Comparison of ENCODE assay signal across 20 cellular contexts in genomic region chr7:103794424-103794823, GRCh38.
DNase-seq lines count a peak whose midpoint lies in the region; ATAC-seq, FAIRE-seq and TF ChIP-seq lines count a peak whose summit lies in the region.
"Had no signal": no experiment of that assay in that cellular context is flagged by ENCODE, and none has a peak within 500 bp of the region (broad histone marks: within the 10 kb centered on the region; RNA-seq: fewer than 3 reads in every experiment).

No MANE protein-coding gene starts in this region.

- H3K27me3 Mint-ChIP-seq in activated T-helper 2 cell treated with anti-CD3 and anti-CD28 coated beads, Interferon-gamma antibody, Interleukin-2, Interleukin-4, amounts not matched to agents 10 μg/mL and 5 μg/mL and 100 μg/mL, durations not matched to agents 14 hours and 24 hours and 36 hours (ENCODE audit: low read depth): no peaks in the 10 kb centered on the region
- H3K27me3 Mint-ChIP-seq: B cell; CD4-positive, alpha-beta T cell had no signal

- no peaks in the 10 kb centered on the region for H3K9me3 Mint-ChIP-seq in activated T-helper 2 cell treated with anti-CD3 and anti-CD28 coated beads, Interferon-gamma antibody, Interleukin-2, Interleukin-4, amounts not matched to agents 10 μg/mL and 5 μg/mL and 100 μg/mL, durations not matched to agents 14 hours and 24 hours and 36 hours
- H3K9me3 Mint-ChIP-seq: CD4-positive, alpha-beta T cell had no signal

- peaks cover 35% of the 10 kb centered on the region for H3K4me1 ChIP-seq in HepG2 (ENCODE audit: insufficient read depth, low read length)
- H3K4me1 ChIP-seq in right lobe of liver: no peaks in the 10 kb centered on the region
- no peaks in the 10 kb centered on the region for H3K4me1 ChIP-seq in IMR-90 (ENCODE audit: control insufficient read depth, insufficient read depth, low read length)
- peaks cover 0 to 3% of the 10 kb centered on the region in 2 experiments; a peak in 2 of 5 replicates for H3K4me1 ChIP-seq in K562 (replicated peaks in 1 of 2; ENCODE audit: control insufficient read depth in 2 of 2, insufficient read depth in 2 of 2, low read length in 2 of 2)
- H3K4me1 ChIP-seq: A549; BLaER1 treated with 17β-estradiol and CSF1 and Interleukin-3, amounts not matched to agents 10 nM and 100 nM; Caco-2 had no signal

- H3K36me3 ChIP-seq in HepG2 (replicated peaks in 1 of 2; ENCODE audit: control insufficient read depth in 1 of 2, insufficient read depth in 2 of 2, low read length in 2 of 2) (peaks cover 0 to 6% of the 10 kb centered on the region in 2 experiments; a peak in 1 of 5 replicates), right lobe of liver (no peaks in the 10 kb centered on the region), IMR-90 (ENCODE audit: control insufficient read depth, insufficient read depth, low read length) (no peaks in the 10 kb centered on the region), K562 (ENCODE audit: control insufficient read depth, insufficient read depth, low read length) (no peaks in the 10 kb centered on the region; the same call in 2 of the 3 replicates)
- H3K36me3 ChIP-seq: BLaER1 treated with 17β-estradiol and CSF1 and Interleukin-3, amounts not matched to agents 10 nM and 100 nM had no signal

- H3K36me3 Mint-ChIP-seq in activated T-helper 2 cell treated with anti-CD3 and anti-CD28 coated beads, Interferon-gamma antibody, Interleukin-2, Interleukin-4, amounts not matched to agents 10 μg/mL and 5 μg/mL and 100 μg/mL, durations not matched to agents 14 hours and 24 hours and 36 hours (ENCODE audit: low read depth): no peaks in the 10 kb centered on the region
- H3K36me3 Mint-ChIP-seq: CD8-positive, alpha-beta T cell had no signal

- H3K27ac ChIP-seq in HepG2 (ENCODE audit: extremely low read length, insufficient read depth, low read length): peak overlapping the region; percentile 61
- H3K27ac ChIP-seq in right lobe of liver: no peak overlapping the region
- H3K27ac ChIP-seq in IMR-90 (ENCODE audit: insufficient read depth, low read length): no peak overlapping the region
- no peak overlapping the region for H3K27ac ChIP-seq in K562 (ENCODE audit: extremely low read depth, low read depth, low read length)
- H3K27ac ChIP-seq: A549; BLaER1 treated with 17β-estradiol and CSF1 and Interleukin-3, amounts not matched to agents 10 nM and 100 nM; C4-2B had no signal

- H3K56ac ChIP-seq in IMR-90 (ENCODE audit: extremely low read depth, insufficient read depth, low read length): no peak overlapping the region

- no peak overlapping the region for H2BK5ac ChIP-seq in IMR-90 (ENCODE audit: low read depth, low read length, poor library complexity, severe bottlenecking)

- DNase-seq in HepG2 (ENCODE audit: low spot score) (no peak), right lobe of liver (no peak), IMR-90 (no peak), K562 (ENCODE audit: extremely low read depth in 1 of 4, low spot score in 3 of 4) (no peak), NCI-H526 treated with DMSO at 0.1 percent for 48 hours (lab: John Stamatoyannopoulos, UW) (no peak)
- no peak for DNase-seq in activated T-helper 2 cell treated with anti-CD3 and anti-CD28 coated beads, Interferon-gamma antibody, Interleukin-2, Interleukin-4, amounts not matched to agents 10 μg/mL and 5 μg/mL and 100 μg/mL, durations not matched to agents 14 hours and 24 hours and 36 hours (ENCODE audit: low spot score)
- DNase-seq: AML-193; Caco-2; Calu3; CD4-positive, alpha-beta T cell; CD8-positive, alpha-beta T cell; DMS79 treated with DMSO at 0.1 percent for 48 hours; GF-D8 had no signal

- no peaks in the 10 kb centered on the region for H3K27me3 ChIP-seq in HepG2 (ENCODE audit: control insufficient read depth in 1 of 2, insufficient read depth in 2 of 2, low read length in 2 of 2)
- no peaks in the 10 kb centered on the region for H3K27me3 ChIP-seq in right lobe of liver
- no peaks in the 10 kb centered on the region for H3K27me3 ChIP-seq in IMR-90 (ENCODE audit: control insufficient read depth, insufficient read depth, low read length)
- H3K27me3 ChIP-seq in K562 (ENCODE audit: control insufficient read depth in 2 of 2, insufficient read depth in 2 of 2, low read length in 2 of 2): no peaks in the 10 kb centered on the region; a peak in 1 of 5 replicates
- H3K27me3 ChIP-seq: BLaER1 treated with 17β-estradiol and CSF1 and Interleukin-3, amounts not matched to agents 10 nM and 100 nM had no signal

- no peak overlapping the region for H2BK20ac ChIP-seq in IMR-90 (ENCODE audit: low read depth, low read length)

- H3K18ac ChIP-seq in IMR-90 (ENCODE audit: low read depth, low read length): no peak overlapping the region

- H2AK9ac ChIP-seq in IMR-90 (replicated peaks; ENCODE audit: low read depth, low read length, poor library complexity): no peak overlapping the region

- no peaks in the 10 kb centered on the region for H3K79me1 ChIP-seq in IMR-90 (ENCODE audit: low read depth in 1 of 2, low read length in 2 of 2)

- 35% methylated on average over 1 of the region's 1 CpG for WGBS in HepG2 (ENCODE audit: low lambda C conversion rate)
- WGBS in right lobe of liver (ENCODE audit: insufficient coverage, low coverage, low lambda C conversion rate, missing lambda C conversion rate): 82% methylated on average over 1 of the region's 1 CpG
- WGBS in IMR-90 (ENCODE audit: extremely low coverage in 2 of 2, insufficient read length in 1 of 2), 2 experiments: no CpG with 5 or more reads among the region's 1 CpG
- whole genome bisulfite sequencing in K562 (ENCODE audit: insufficient coverage, low coverage, missing lambda C conversion rate): 17% methylated on average over 1 of the region's 1 CpG

- POLR2A ChIA-PET in HepG2 (lab: Yijun Ruan, JAX) (no interaction called here), IMR-90 (lab: Charles Lee; ENCODE audit: unreplicated experiment) (no interaction called here), K562 (lab: Yijun Ruan, JAX) (interaction anchor here (1.0 kb wide), 1 partner anchor 22 kb away, joined by 3 read pairs; no protein-coding TSS in a partner anchor)

- no peak overlapping the region for H3K23ac ChIP-seq in IMR-90 (ENCODE audit: low read depth, low read length)

- FAIRE-seq in HepG2 (lab: Jason Lieb, UNC) (no peak), K562 (lab: Jason Lieb, UNC) (no peak)
- FAIRE-seq: A549, D721Med, G401.6, GM12891 had no signal

- TF ChIP-seq EP300 in HepG2 (IDR thresholded peaks at IDR 0.05; ENCODE audit: low read depth in 2 of 2, low read length in 2 of 2) (no peak), HepG2 (CRISPR knock-in tag; IDR thresholded peaks at IDR 0.05; ENCODE audit: borderline replicate concordance) (no peak), K562 (IDR thresholded peaks at IDR 0.05; ENCODE audit: low read length) (no peak)

- intact Hi-C loops in HepG2 (cut with micrococcal nuclease; ENCODE audit: unreplicated experiment) (no loop called here), right lobe of liver (cut with DNase I) (no loop called here), IMR-90 (cut with micrococcal nuclease) (no loop called here), K562 (cut with micrococcal nuclease) (no loop called here)
- intact Hi-C loops in activated T-helper 2 cell treated with anti-CD3 and anti-CD28 coated beads, Interferon-gamma antibody, Interleukin-2, Interleukin-4, amounts not matched to agents 10 μg/mL and 5 μg/mL and 100 μg/mL, durations not matched to agents 14 hours and 24 hours and 36 hours (cut with micrococcal nuclease): no loop called here

- peaks cover 5% of the 10 kb centered on the region for H3K79me2 ChIP-seq in HepG2 (ENCODE audit: insufficient read depth, low read length)
- H3K79me2 ChIP-seq in K562 (ENCODE audit: control insufficient read depth, insufficient read depth, low read length): no peaks in the 10 kb centered on the region

- H3K9me3 ChIP-seq in HepG2 (ENCODE audit: low read length) (no peaks in the 10 kb centered on the region), right lobe of liver (no peaks in the 10 kb centered on the region), IMR-90 (ENCODE audit: control insufficient read depth, insufficient read depth, low read length) (no peaks in the 10 kb centered on the region), K562 (replicated peaks; ENCODE audit: control insufficient read depth, insufficient read depth, low read depth, low read length) (no peaks in the 10 kb centered on the region)
- H3K9me3 ChIP-seq: A549, Caco-2 had no signal

- TF ChIP-seq RAD21 in HepG2 (CRISPR knock-in tag; IDR thresholded peaks at IDR 0.05) (no peak), IMR-90 (IDR thresholded peaks at IDR 0.05; ENCODE audit: low read length) (no peak), K562 (CRISPR knock-in tag; conservative IDR thresholded peaks at IDR 0.05 in 1 of 2, IDR thresholded peaks at IDR 0.05 in 1 of 2) (no peak)

- H2AK5ac ChIP-seq in IMR-90 (ENCODE audit: low read depth, low read length): no peak overlapping the region

- no peak overlapping the region for H3K14ac ChIP-seq in IMR-90 (replicated peaks; ENCODE audit: low read depth, low read length)

- no peak for ATAC-seq in HepG2
- ATAC-seq in right lobe of liver: no peak
- ATAC-seq in IMR-90 (ENCODE audit: low read depth): no peak
- no peak for ATAC-seq in K562
- ATAC-seq: A549; CD8-positive, alpha-beta T cell had no signal

- H2AFZ ChIP-seq in HepG2 (ENCODE audit: low read length): no peak overlapping the region
- H2AFZ ChIP-seq in IMR-90 (replicated peaks; ENCODE audit: low read length, poor library complexity): no peak overlapping the region
- H2AFZ ChIP-seq in K562 (ENCODE audit: low read depth, low read length): no peak overlapping the region

- H3K9ac ChIP-seq in HepG2 (ENCODE audit: insufficient read depth, low read depth, low read length): no peak overlapping the region
- H3K9ac ChIP-seq in IMR-90 (ENCODE audit: low read depth, low read length): no peak overlapping the region
- H3K9ac ChIP-seq in K562 (ENCODE audit: insufficient read depth in 1 of 2, low read depth in 2 of 2, low read length in 2 of 2): no peak overlapping the region
- H3K9ac ChIP-seq: BLaER1 treated with 17β-estradiol and CSF1 and Interleukin-3, amounts not matched to agents 10 nM and 100 nM had no signal

- no peak overlapping the region for H2BK120ac ChIP-seq in IMR-90 (ENCODE audit: low read depth, low read length)

- H4K20me1 ChIP-seq in HepG2 (ENCODE audit: insufficient read depth, low read length): no peaks in the 10 kb centered on the region
- no peaks in the 10 kb centered on the region for H4K20me1 ChIP-seq in IMR-90 (ENCODE audit: insufficient read depth, low read length)
- no peaks in the 10 kb centered on the region for H4K20me1 ChIP-seq in K562 (replicated peaks; ENCODE audit: control insufficient read depth, insufficient read depth, low read length)
- H4K20me1 ChIP-seq: BLaER1 treated with 17β-estradiol and CSF1 and Interleukin-3, amounts not matched to agents 10 nM and 100 nM had no signal

- no peak overlapping the region for H4K91ac ChIP-seq in IMR-90 (ENCODE audit: insufficient read depth, low read depth, low read length)

- no peak overlapping the region for H3K4me3 ChIP-seq in HepG2 (replicated peaks in 1 of 3; ENCODE audit: insufficient read depth in 1 of 3, low read depth in 2 of 3, low read length in 3 of 3)
- H3K4me3 ChIP-seq in right lobe of liver: no peak overlapping the region
- H3K4me3 ChIP-seq in IMR-90 (ENCODE audit: insufficient read depth, low read depth, low read length): no peak overlapping the region
- H3K4me3 ChIP-seq in K562: no peak overlapping the region
- H3K4me3 ChIP-seq: A549; BLaER1 treated with 17β-estradiol and CSF1 and Interleukin-3, amounts not matched to agents 10 nM and 100 nM had no signal

- H3K4me3 Mint-ChIP-seq in activated T-helper 2 cell treated with anti-CD3 and anti-CD28 coated beads, Interferon-gamma antibody, Interleukin-2, Interleukin-4, amounts not matched to agents 10 μg/mL and 5 μg/mL and 100 μg/mL, durations not matched to agents 14 hours and 24 hours and 36 hours (ENCODE audit: low read depth): no peak overlapping the region
- H3K4me3 Mint-ChIP-seq: B cell; CD4-positive, alpha-beta T cell; CD8-positive, alpha-beta T cell had no signal

- H3K4me2 ChIP-seq in HepG2 (ENCODE audit: low read depth, low read length): no peak overlapping the region
- H3K4me2 ChIP-seq in IMR-90 (ENCODE audit: low read depth, low read length): no peak overlapping the region
- no peak overlapping the region for H3K4me2 ChIP-seq in K562 (ENCODE audit: insufficient read depth, low read length)
- H3K4me2 ChIP-seq: A549; BLaER1 treated with 17β-estradiol and CSF1 and Interleukin-3, amounts not matched to agents 10 nM and 100 nM had no signal

- dilution Hi-C loops in IMR-90 (cut with HindIII; ENCODE audit: low sequenced_read_pairs, unreplicated experiment): no loop called here

- CTCF ChIA-PET in HepG2 (lab: Yijun Ruan, JAX; ENCODE audit: low intra/inter-chr PET ratio, low total read pairs): no interaction called here
- CTCF ChIA-PET in IMR-90 (lab: Yijun Ruan, JAX): no interaction called here
- CTCF ChIA-PET in K562 (lab: Yijun Ruan, JAX; ENCODE audit: low intra/inter-chr PET ratio): no interaction called here

- no peak overlapping the region for H4K8ac ChIP-seq in IMR-90 (ENCODE audit: low read depth in 2 of 2, low read length in 2 of 2)

- no peak overlapping the region for H3K4ac ChIP-seq in IMR-90 (ENCODE audit: low read depth, low read length)

- H3K9me1 ChIP-seq in IMR-90 (ENCODE audit: insufficient read depth, low read length) (no peaks in the 10 kb centered on the region), K562 (ENCODE audit: control insufficient read depth, insufficient read depth, low read length) (no peaks in the 10 kb centered on the region)

- H4K5ac ChIP-seq in IMR-90 (ENCODE audit: low read depth, low read length): no peak overlapping the region

- H2BK15ac ChIP-seq in IMR-90 (ENCODE audit: low read depth, low read length): no peak overlapping the region

- TF ChIP-seq CTCF in HepG2 (CRISPR knock-in tag; IDR thresholded peaks at IDR 0.05) (no peak), right lobe of liver (IDR thresholded peaks at IDR 0.05) (no peak), IMR-90 (conservative IDR thresholded peaks at IDR 0.05; ENCODE audit: low read depth, low read length) (no peak), K562 (IDR thresholded peaks at IDR 0.05 in 2 of 3, conservative IDR thresholded peaks at IDR 0.05 in 1 of 3; ENCODE audit: insufficient read depth in 2 of 3, low read depth in 1 of 3, low read length in 3 of 3) (no peak)

- no peak overlapping the region for H3K27ac Mint-ChIP-seq in activated T-helper 2 cell treated with anti-CD3 and anti-CD28 coated beads, Interferon-gamma antibody, Interleukin-2, Interleukin-4, amounts not matched to agents 10 μg/mL and 5 μg/mL and 100 μg/mL, durations not matched to agents 14 hours and 24 hours and 36 hours
- H3K27ac Mint-ChIP-seq: B cell; CD4-positive, alpha-beta T cell; CD8-positive, alpha-beta T cell had no signal

- BruUV-seq in HepG2 (replicated peaks; lab: Mats Ljungman, UMichigan): no TSS peak
- no TSS peak for BruUV-seq in IMR-90 (replicated peaks; lab: Mats Ljungman, UMichigan)
- BruUV-seq in K562 (replicated peaks; lab: Mats Ljungman, UMichigan): no TSS peak

- TF ChIP-seq POLR2A in HepG2 (IDR thresholded peaks at IDR 0.05; ENCODE audit: insufficient read depth in 1 of 2, low read depth in 2 of 2, low read length in 2 of 2) (no peak), right lobe of liver (IDR thresholded peaks at IDR 0.05) (no peak), IMR-90 (IDR thresholded peaks at IDR 0.05; ENCODE audit: low read depth, low read length) (no peak), K562 (conservative IDR thresholded peaks at IDR 0.05) (no peak)

- in situ Hi-C loops in HepG2 (cut with HindIII; ENCODE audit: extremely low pct_ligation_motif_present, low pct_unique_long_range_greater_than_20kb): no loop called here
- in situ Hi-C loops in IMR-90 (cut with MboI; ENCODE audit: low sequenced_read_pairs): no loop called here
- in situ Hi-C loops in K562 (cut with MboI): no loop called here

- H3K4me1 Mint-ChIP-seq in activated T-helper 2 cell treated with anti-CD3 and anti-CD28 coated beads, Interferon-gamma antibody, Interleukin-2, Interleukin-4, amounts not matched to agents 10 μg/mL and 5 μg/mL and 100 μg/mL, durations not matched to agents 14 hours and 24 hours and 36 hours (ENCODE audit: low read depth): no peaks in the 10 kb centered on the region
- H3K4me1 Mint-ChIP-seq: B cell had no signal

Comparison
In these comparisons a context has a peak if more than half of its experiments do, and no peak if none do; other contexts are left out.
1. Of the 241 proteins assayed by ChIP-seq in both HepG2 and K562: peak only in HepG2: RBM22; only in K562: CEBPG; in both: CEBPB; in neither: 236; mixed calls (peak in some experiments, not most) for 2.